In the genomic region with DNA sequence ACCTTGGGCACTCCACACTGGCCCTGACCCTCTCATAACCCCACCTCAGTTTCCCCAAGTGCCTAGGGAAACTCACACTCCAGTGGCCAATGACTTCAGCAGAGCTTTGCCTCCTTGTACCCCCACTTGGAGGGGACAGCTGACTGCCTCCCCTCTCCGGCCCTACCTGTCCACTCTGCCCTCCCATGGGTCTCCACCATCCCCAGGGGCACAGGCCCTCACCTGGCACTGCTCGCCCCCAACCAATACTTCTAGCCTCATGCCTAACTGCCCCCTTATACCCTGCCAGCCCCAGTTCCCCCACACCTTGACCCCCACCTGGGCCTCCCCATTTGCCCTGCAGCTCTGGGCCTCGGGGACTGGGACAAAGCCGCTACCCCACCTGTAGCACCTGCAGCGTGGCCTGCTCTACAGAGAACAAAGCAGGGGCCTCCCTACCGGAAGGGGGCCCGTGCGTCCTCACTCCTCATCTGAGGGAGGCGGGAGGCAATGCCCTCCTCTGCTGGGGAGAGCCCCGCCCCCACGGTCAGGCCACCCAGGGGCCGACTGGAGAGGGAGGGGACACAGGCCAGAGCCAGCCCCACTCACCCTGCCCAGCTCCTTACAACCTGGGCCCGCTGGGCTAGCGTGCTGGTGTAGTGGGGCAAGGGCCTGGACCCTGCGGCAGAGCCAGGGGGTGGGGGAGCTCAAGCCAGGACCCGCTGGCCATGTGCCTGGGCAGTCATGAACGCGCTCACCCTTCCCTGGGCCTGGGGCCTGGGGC, we compare ENCODE assay signal across 1 cellular context.
TF ChIP-seq lines count a peak whose summit lies in the region.

No MANE protein-coding gene starts in this region.

TF ChIP-seq in endothelial cell of umbilical vein, 7 proteins besides CTCF, POLR2A, EP300 and RAD21 (continued from another document):
- no peak for TF ChIP-seq FOS (IDR thresholded peaks at IDR 0.05; ENCODE audit: borderline replicate concordance, insufficient read depth, low read length)
- TF ChIP-seq GATA2 (IDR thresholded peaks at IDR 0.05; ENCODE audit: insufficient read depth, insufficient read length, low read depth, low read length): no peak
- TF ChIP-seq, protein P1, sequence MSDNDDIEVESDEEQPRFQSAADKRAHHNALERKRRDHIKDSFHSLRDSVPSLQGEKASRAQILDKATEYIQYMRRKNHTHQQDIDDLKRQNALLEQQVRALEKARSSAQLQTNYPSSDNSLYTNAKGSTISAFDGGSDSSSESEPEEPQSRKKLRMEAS (IDR thresholded peaks at IDR 0.05; ENCODE audit: insufficient read depth, insufficient read length): no peak
- no peak for TF ChIP-seq JUN (IDR thresholded peaks at IDR 0.05; ENCODE audit: borderline replicate concordance, insufficient read depth, insufficient read length, low read depth)
- no peak for TF ChIP-seq POLR2AphosphoS5 (IDR thresholded peaks at IDR 0.05; ENCODE audit: insufficient read depth, low read depth, low read length)
- no peak for TF ChIP-seq EZH2 (IDR thresholded peaks at IDR 0.05; ENCODE audit: borderline replicate concordance, low read depth, low read length, severe bottlenecking)
